ENCODE assay signal across 8 cellular contexts in genomic region chr3:190696777-190697501, GRCh38.
A peak's percentile ranks its signal among the peaks of the same experiment; 100 is the strongest.
DNase-seq lines count a peak whose midpoint lies in the region; ATAC-seq and TF ChIP-seq lines count a peak whose summit lies in the region.

No MANE protein-coding gene starts in this region.

- WGBS in mesenchymal stem cell: 76% methylated on average over 6 of the region's 7 CpGs

- H2BK15ac ChIP-seq in mesenchymal stem cell (ENCODE audit: low read depth, poor library complexity, severe bottlenecking): no peak overlapping the region

- H4K91ac ChIP-seq in mesenchymal stem cell (ENCODE audit: low read length): peak overlapping the region; percentile 22

- H2BK120ac ChIP-seq in mesenchymal stem cell (ENCODE audit: low read depth, low read length): no peak overlapping the region

- no peak overlapping the region for H3K23ac ChIP-seq in mesenchymal stem cell (ENCODE audit: low read length in 2 of 2)

- no peak overlapping the region for H2AFZ ChIP-seq in mesenchymal stem cell (ENCODE audit: low read depth, low read length)

- H3K36me3 ChIP-seq in brain microvascular endothelial cell (replicated peaks) (no peaks in the 10 kb centered on the region), mesenchymal stem cell (ENCODE audit: control insufficient read depth in 1 of 2, insufficient read depth in 2 of 2, low read depth in 1 of 2, low read length in 2 of 2) (no peaks in the 10 kb centered on the region)

- H3K4me3 ChIP-seq in brain microvascular endothelial cell (ENCODE audit: low read depth, low read length) (no peak overlapping the region), mesenchymal stem cell (ENCODE audit: insufficient read depth in 1 of 2, low read depth in 1 of 2, low read length in 2 of 2) (no peak overlapping the region)

- H2BK12ac ChIP-seq in mesenchymal stem cell (ENCODE audit: low read length in 2 of 2): peak overlapping the region in 1 of 2 experiments; percentile 63

- TF ChIP-seq CTCF in LNCAP (IDR thresholded peaks at IDR 0.05): peak; percentile 78
- TF ChIP-seq CTCF in brain microvascular endothelial cell (IDR thresholded peaks at IDR 0.05; ENCODE audit: low read depth, low read length, missing control alignments): peak; percentile 62

- no peak overlapping the region for H4K8ac ChIP-seq in mesenchymal stem cell (ENCODE audit: low read length)

- peak overlapping the region; percentile 82 for H3K9ac ChIP-seq in mesenchymal stem cell (ENCODE audit: low read length)

- H3K18ac ChIP-seq in mesenchymal stem cell (ENCODE audit: low read depth in 1 of 2, low read length in 2 of 2): peak overlapping the region; percentile 2 to 68

- ATAC-seq in HG02840 (IDR thresholded peaks at IDR 0.05; ENCODE audit: low FRiP score, unreplicated experiment) (no peak), HG03097 (IDR thresholded peaks at IDR 0.05; ENCODE audit: low FRiP score, unreplicated experiment) (no peak), GM18909 (IDR thresholded peaks at IDR 0.05; ENCODE audit: poor library complexity, unreplicated experiment) (no peak)

- no peaks in the 10 kb centered on the region for H3K4me1 ChIP-seq in mesenchymal stem cell (ENCODE audit: control insufficient read depth, insufficient read depth, low read depth, low read length)

- no peaks in the 10 kb centered on the region for H3K9me3 ChIP-seq in mesenchymal stem cell (ENCODE audit: control insufficient read depth, low read length)

- no peak overlapping the region for H3K27ac ChIP-seq in brain microvascular endothelial cell
- no peak overlapping the region for H3K27ac ChIP-seq in mesenchymal stem cell (ENCODE audit: low read length, poor library complexity, severe bottlenecking)

- no peak overlapping the region for H3K4me2 ChIP-seq in mesenchymal stem cell (ENCODE audit: low read length, poor library complexity, severe bottlenecking)

- H3K27me3 ChIP-seq in brain microvascular endothelial cell (replicated peaks) (no peaks in the 10 kb centered on the region), mesenchymal stem cell (ENCODE audit: control insufficient read depth in 1 of 2, insufficient read depth in 1 of 2, low read length in 2 of 2) (no peaks in the 10 kb centered on the region)

- H2AK5ac ChIP-seq in mesenchymal stem cell (ENCODE audit: low read length, severe bottlenecking): peak overlapping the region; percentile 34

- H3K79me1 ChIP-seq in mesenchymal stem cell (replicated peaks; ENCODE audit: low read length, poor library complexity, severe bottlenecking): no peaks in the 10 kb centered on the region

- DNase-seq in Daoy (ENCODE audit: low read depth) (peak; percentile 11), brain microvascular endothelial cell (no peak), mesenchymal stem cell (peak; percentile 62), NCI-H510A treated with DMSO at 0.1 percent for 48 hours (lab: John Stamatoyannopoulos, UW) (no peak)

- in situ Hi-C loops in brain microvascular endothelial cell (cut with HindIII; ENCODE audit: low pct_ligation_motif_present, low sequenced_read_pairs): loop anchor here (25.0 kb wide), 1 partner anchor 735 kb away; no protein-coding TSS in a partner anchor

- H3K14ac ChIP-seq in mesenchymal stem cell (ENCODE audit: low read length in 2 of 2): no peak overlapping the region

- H2BK5ac ChIP-seq in mesenchymal stem cell (ENCODE audit: low read depth, low read length, poor library complexity, severe bottlenecking): no peak overlapping the region

- peak overlapping the region in 1 of 2 experiments; percentile 12 for H3K4ac ChIP-seq in mesenchymal stem cell (ENCODE audit: low read depth in 1 of 2, low read length in 2 of 2)

Comparison
In these comparisons a context has a peak if more than half of its experiments do, and no peak if none do; other contexts are left out.
1. DNase-seq: peak in Daoy (single experiment) and mesenchymal stem cell (single experiment); none in brain microvascular endothelial cell (single experiment) and NCI-H510A treated with DMSO at 0.1 percent for 48 hours (single experiment).